ENCODE assay signal across 18 cellular contexts in genomic region chr2:158184001-158184400, GRCh38.
DNase-seq lines count a peak whose midpoint lies in the region; ATAC-seq and TF ChIP-seq lines count a peak whose summit lies in the region.
"Had no signal": no experiment of that assay in that cellular context is flagged by ENCODE, and none has a peak within 500 bp of the region (broad histone marks: within the 10 kb centered on the region; RNA-seq: fewer than 3 reads in every experiment).

No MANE protein-coding gene starts in this region.

- H3K36me3 Mint-ChIP-seq in natural killer cell treated with Interleukin-12 subunit alpha and Interleukin-12 subunit beta and Interleukin-15 and Interleukin-18, amount 100 ng/mL, for 72 hours, result no peaks in the 10 kb centered on the region
- H3K36me3 Mint-ChIP-seq: CD4-positive, CD25-positive, alpha-beta regulatory T cell had no signal

- no TSS peak for BruUV-seq in A673 (replicated peaks; lab: Mats Ljungman, UMichigan)

- DNase-seq in A673 (ENCODE audit: low spot score) (peak; percentile 9), NCI-H69 (lab: John Stamatoyannopoulos, UW) (peak; percentile 65), head of caudate nucleus (peak in 35 of 42 donors; percentile 12 to 75 (median 50)), nucleus accumbens (lab: John Stamatoyannopoulos, UW) (peak in 36 of 56 donors; percentile 3 to 57 (median 32)), RPMI8226 (no peak), COLO829 (ENCODE audit: low spot score) (no peak), EL (no peak)
- no peak for DNase-seq in natural killer cell treated with Interleukin-12 subunit alpha and Interleukin-12 subunit beta and Interleukin-15 and Interleukin-18, amount 100 ng/mL, for 72 hours (ENCODE audit: low spot score)
- DNase-seq: Calu3; CD4-positive, CD25-positive, alpha-beta regulatory T cell; GM23248; KBM-7; NCI-H1092; NCI-H187; NCI-H2171; SJCRH30 had no signal

- no peak for TF ChIP-seq CTCF in A673 (conservative IDR thresholded peaks at IDR 0.05; ENCODE audit: low read depth, low read length)

- H3K9me3 Mint-ChIP-seq in natural killer cell treated with Interleukin-12 subunit alpha and Interleukin-12 subunit beta and Interleukin-15 and Interleukin-18, amount 100 ng/mL, for 72 hours, result no peaks in the 10 kb centered on the region
- H3K9me3 Mint-ChIP-seq: CD4-positive, CD25-positive, alpha-beta regulatory T cell had no signal

- H3K27ac Mint-ChIP-seq in natural killer cell treated with Interleukin-12 subunit alpha and Interleukin-12 subunit beta and Interleukin-15 and Interleukin-18, amount 100 ng/mL, for 72 hours, result no peak overlapping the region
- H3K27ac Mint-ChIP-seq: CD4-positive, CD25-positive, alpha-beta regulatory T cell had no signal

- H3K4me3 ChIP-seq in A673 (ENCODE audit: low read depth, low read length, poor library complexity, severe bottlenecking), result no peak overlapping the region
- H3K4me3 ChIP-seq: A549, GM23248, SJCRH30 had no signal

- H3K27me3 ChIP-seq in A673 (replicated peaks; ENCODE audit: insufficient read depth, low read depth, low read length, poor library complexity), result no peaks in the 10 kb centered on the region
- H3K27me3 ChIP-seq: SJCRH30 had no signal

- no peaks in the 10 kb centered on the region for H3K36me3 ChIP-seq in A673 (ENCODE audit: insufficient read depth, low read length, poor library complexity, severe bottlenecking)
- H3K36me3 ChIP-seq: SJCRH30 had no signal

- H3K4me1 Mint-ChIP-seq in natural killer cell treated with Interleukin-12 subunit alpha and Interleukin-12 subunit beta and Interleukin-15 and Interleukin-18, amount 100 ng/mL, for 72 hours (ENCODE audit: low read depth in 2 of 2), result no peaks in the 10 kb centered on the region
- H3K4me1 Mint-ChIP-seq: CD4-positive, CD25-positive, alpha-beta regulatory T cell had no signal

- POLR2A ChIA-PET in A673 (lab: Charles Lee; ENCODE audit: low non-redundant PET), result no interaction called here

- no peak for ATAC-seq in natural killer cell treated with Interleukin-12 subunit alpha and Interleukin-12 subunit beta and Interleukin-15 and Interleukin-18, amount 100 ng/mL, for 72 hours
- ATAC-seq: A549 had no signal

- CTCF ChIA-PET in A673 (lab: Charles Lee), result no interaction called here

- H3K4me1 ChIP-seq in A673 (ENCODE audit: insufficient read depth, low read length, poor library complexity, severe bottlenecking), result peaks cover 5% of the 10 kb centered on the region
- H3K4me1 ChIP-seq: A549 had no signal

- peaks cover 15% of the 10 kb centered on the region in 2 donors for H3K27me3 Mint-ChIP-seq in natural killer cell treated with Interleukin-12 subunit alpha and Interleukin-12 subunit beta and Interleukin-15 and Interleukin-18, amount 100 ng/mL, for 72 hours

- H3K4me3 Mint-ChIP-seq in natural killer cell treated with Interleukin-12 subunit alpha and Interleukin-12 subunit beta and Interleukin-15 and Interleukin-18, amount 100 ng/mL, for 72 hours, result no peak overlapping the region
- H3K4me3 Mint-ChIP-seq: CD4-positive, CD25-positive, alpha-beta regulatory T cell had no signal

- intact Hi-C loops in A673 (cut with micrococcal nuclease; ENCODE audit: unreplicated experiment), result no loop called here
- intact Hi-C loops in head of caudate nucleus (cut with DNase I), result loop anchor here (10.0 kb wide), 3 partner anchors 271 to 571 kb away; partner anchors contain the start of genes CCDC148 and PKP4

- H3K9me3 ChIP-seq in A673 (ENCODE audit: low read depth, low read length, poor library complexity, severe bottlenecking), result no peaks in the 10 kb centered on the region
- H3K9me3 ChIP-seq: A549, SJCRH30 had no signal

- H3K27ac ChIP-seq in A673 (ENCODE audit: low read depth, low read length, poor library complexity, severe bottlenecking), result no peak overlapping the region
- H3K27ac ChIP-seq: A549, GM23248, HL-60, SJCRH30 had no signal

Comparison
In these comparisons a context has a peak if more than half of its experiments do, and no peak if none do; other contexts are left out.
1. DNase-seq: peak in A673 (single experiment), NCI-H69 (single experiment), head of caudate nucleus (35 of 42) and nucleus accumbens (36 of 56); none in RPMI8226 (single experiment), COLO829 (single experiment), natural killer cell treated with Interleukin-12 subunit alpha and Interleukin-12 subunit beta and Interleukin-15 and Interleukin-18, amount 100 ng/mL, for 72 hours (single experiment) and EL (single experiment).